Comparison of ENCODE assay signal across 29 cellular contexts in the genomic region with DNA sequence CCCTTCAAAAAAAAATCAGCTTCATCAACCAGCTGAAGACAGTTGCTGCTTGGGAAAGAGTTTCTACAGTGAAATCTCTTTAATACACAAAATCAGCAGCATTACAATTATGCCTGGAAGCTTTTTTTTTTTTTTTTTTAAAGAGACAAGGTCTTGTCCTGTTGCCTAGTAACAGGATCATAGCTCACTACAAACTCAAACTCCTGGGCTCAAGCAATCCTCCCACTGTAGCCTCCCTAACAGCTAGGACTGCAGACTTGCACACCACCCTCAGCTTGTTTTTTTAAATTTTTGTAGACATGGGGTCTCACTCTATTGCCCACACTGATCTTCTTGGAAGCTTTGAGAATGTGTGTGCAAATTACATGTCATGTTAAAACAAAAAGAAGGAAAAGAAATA.
"Had no signal": no experiment of that assay in that cellular context is flagged by ENCODE, and none has a peak within 500 bp of the region (broad histone marks: within the 10 kb centered on the region; RNA-seq: fewer than 3 reads in every experiment).

No MANE protein-coding gene starts in this region.

- H3K36me3 Mint-ChIP-seq: immature natural killer cell; mesothelial cell of epicardium; naive B cell; stimulated activated naive B cell treated with anti-CD40 and anti-IgM and Interleukin-4, amounts not matched to agents 10 μg/mL and 1 μg/mL and 100 μg/mL, for 72 hours had no signal

- H3K4me1 ChIP-seq: lower lobe of right lung, pancreas, prostate gland, stomach, testis, thyroid gland, transverse colon, upper lobe of left lung, vagina had no signal

- H3K36me3 ChIP-seq: lower lobe of right lung, pancreas, prostate gland, stomach, thyroid gland, transverse colon, upper lobe of left lung, vagina had no signal

- H3K4me3 Mint-ChIP-seq: immature natural killer cell; mesothelial cell of epicardium; naive B cell; nephron progenitor cell; stimulated activated naive B cell treated with anti-CD40 and anti-IgM and Interleukin-4, amounts not matched to agents 10 μg/mL and 1 μg/mL and 100 μg/mL, for 72 hours had no signal

- H3K27me3 ChIP-seq: pancreas, testis, thyroid gland, transverse colon, upper lobe of left lung, vagina had no signal

- FAIRE-seq: pancreas had no signal

- H3K9me3 Mint-ChIP-seq: immature natural killer cell; mesothelial cell of epicardium; naive B cell; nephron progenitor cell; stimulated activated naive B cell treated with anti-CD40 and anti-IgM and Interleukin-4, amounts not matched to agents 10 μg/mL and 1 μg/mL and 100 μg/mL, for 72 hours had no signal

- H3K27me3 Mint-ChIP-seq: stimulated activated naive B cell treated with anti-CD40 and anti-IgM and Interleukin-4, amounts not matched to agents 10 μg/mL and 1 μg/mL and 100 μg/mL, for 72 hours had no signal

- ATAC-seq: left lobe of liver; lower lobe of right lung; pancreas; right cardiac atrium; sciatic nerve; stimulated activated naive B cell treated with anti-CD40 and anti-IgM and Interleukin-4, amounts not matched to agents 10 μg/mL and 1 μg/mL and 100 μg/mL, for 72 hours; stimulated activated naive CD8-positive, alpha-beta T cell treated with anti-CD3 and anti-CD28 coated beads, Interleukin-15, Interleukin-2, amounts not matched to agents 100 U/mL and 50 U/mL, for 24 hours had no signal

- H3K27ac Mint-ChIP-seq: mesothelial cell of epicardium; naive B cell; nephron progenitor cell; stimulated activated naive B cell treated with anti-CD40 and anti-IgM and Interleukin-4, amounts not matched to agents 10 μg/mL and 1 μg/mL and 100 μg/mL, for 72 hours had no signal

- H3K4me1 Mint-ChIP-seq: immature natural killer cell; naive B cell; stimulated activated naive B cell treated with anti-CD40 and anti-IgM and Interleukin-4, amounts not matched to agents 10 μg/mL and 1 μg/mL and 100 μg/mL, for 72 hours had no signal

- H3K27ac ChIP-seq: lower lobe of right lung, pancreas, prostate gland, skin epidermis, stomach, testis, thyroid gland, transverse colon, upper lobe of left lung, vagina had no signal

- H3K9me3 ChIP-seq: lower lobe of right lung, pancreas, prostate gland, stomach, testis, thyroid gland, transverse colon, upper lobe of left lung, vagina had no signal

- H3K4me3 ChIP-seq: lower lobe of right lung, pancreas, prostate gland, skin epidermis, stomach, testis, thyroid gland, transverse colon, upper lobe of left lung, vagina had no signal

- DNase-seq: hypothalamus; immature natural killer cell; islet precursor cell; lower lobe of right lung; mammary epithelial cell; mesenchymal stem cell; naive B cell; nephron progenitor cell; pancreas; posterior cingulate gyrus; retina; right cardiac atrium; stimulated activated CD4-positive, alpha-beta T cell treated with anti-CD3 and anti-CD28 coated beads, Interleukin-12 subunit alpha, Interleukin-12 subunit beta, amount 100 ng/mL, for 4 hours; stimulated activated CD4-positive, alpha-beta T cell treated with anti-CD3 and anti-CD28 coated beads, Interleukin-15, amount 100 ng/mL, for 24 hours; stimulated activated CD4-positive, alpha-beta T cell treated with anti-CD3 and anti-CD28 coated beads, Interleukin-2, amount 100 ng/mL, for 24 hours; stimulated activated CD4-positive, alpha-beta T cell treated with anti-CD3 and anti-CD28 coated beads, Interleukin-4, amount 100 ng/mL, for 1 hour; stimulated activated naive B cell treated with anti-CD40 and anti-IgM and Interleukin-4, amounts not matched to agents 10 μg/mL and 1 μg/mL and 100 μg/mL, for 72 hours; stimulated activated naive CD8-positive, alpha-beta T cell treated with anti-CD3 and anti-CD28 coated beads, Interleukin-15, Interleukin-2, amounts not matched to agents 100 U/mL and 50 U/mL, for 24 hours; stomach; testis; thyroid gland; transverse colon; upper lobe of left lung had no signal
